23 cellular contexts compared by ENCODE assay signal in the genomic region with DNA sequence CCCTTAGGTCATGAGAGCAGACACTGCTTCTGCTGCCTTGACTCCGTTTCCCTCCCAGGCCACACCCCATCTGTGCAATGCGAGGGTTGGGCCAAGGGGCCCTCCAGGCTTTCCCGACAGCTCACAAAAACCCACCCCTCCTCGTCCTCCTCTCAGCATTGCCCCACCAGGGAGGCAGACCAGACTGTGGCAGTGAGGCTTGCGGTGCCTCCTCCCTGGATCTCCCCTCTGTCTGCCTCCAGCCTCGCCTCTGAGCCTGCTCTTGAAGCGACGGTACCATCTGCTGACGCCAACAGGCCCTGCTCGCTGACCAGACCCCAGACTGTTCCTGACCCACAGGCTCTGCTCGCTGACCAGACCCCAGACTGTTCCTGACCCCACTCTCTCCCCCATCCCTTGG.
"Had no signal": no experiment of that assay in that cellular context is flagged by ENCODE, and none has a peak within 500 bp of the region (broad histone marks: within the 10 kb centered on the region; RNA-seq: fewer than 3 reads in every experiment).

No MANE protein-coding gene starts in this region.

- H3K9me3 Mint-ChIP-seq: dendritic cell treated with granulocyte-macrophage colony-stimulating factor and Interleukin-4, amounts not matched to agents 40 ng/mL and 50 ng/mL, for 4 days; naive B cell; neural progenitor cell; T-cell had no signal

- H3K27me3 Mint-ChIP-seq: dendritic cell treated with granulocyte-macrophage colony-stimulating factor and Interleukin-4, amounts not matched to agents 40 ng/mL and 50 ng/mL, for 4 days; naive B cell; T-cell had no signal

- H3K27ac Mint-ChIP-seq: dendritic cell treated with granulocyte-macrophage colony-stimulating factor and Interleukin-4, amounts not matched to agents 40 ng/mL and 50 ng/mL, for 4 days; neural progenitor cell had no signal

- DNase-seq: activated CD4-positive, alpha-beta T cell treated with anti-CD3 and anti-CD28 coated beads, Interleukin-2, amount 50 U/mL, for 48 hours; activated effector memory CD4-positive, alpha-beta T cell treated with Interleukin-2 at 50 U/mL for 16 hours; activated naive CD4-positive, alpha-beta T cell treated with anti-CD3 and anti-CD28 coated beads, Interleukin-2, amount 50 U/mL, for 16 hours; activated T-cell treated with anti-CD3 and anti-CD28 coated beads, Interleukin-2, amount 50 U/mL, for 1 hour; adrenal gland; cerebellar nuclear complex; effector CD8-positive, alpha-beta T cell; heart left ventricle; kidney glomerular epithelial cell; mesenchymal stem cell; mucosa of descending colon; naive B cell; right lobe of liver; SK-N-SH; stimulated activated CD4-positive, alpha-beta T cell treated with anti-CD3 and anti-CD28 coated beads, Interleukin-4, amount 100 ng/mL, for 24 hours; stimulated activated naive CD4-positive, alpha-beta T cell; substantia nigra; T-cell; uterus had no signal

- H3K4me1 Mint-ChIP-seq: neural progenitor cell, T-cell had no signal

- ATAC-seq: esophagus mucosa, gastroesophageal sphincter, heart left ventricle, mucosa of descending colon, right lobe of liver, T-cell had no signal

- H3K4me3 Mint-ChIP-seq: dendritic cell treated with granulocyte-macrophage colony-stimulating factor and Interleukin-4, amounts not matched to agents 40 ng/mL and 50 ng/mL, for 4 days; naive B cell; neural progenitor cell; T-cell had no signal
